8 cellular contexts compared by ENCODE assay signal in the genomic region with DNA sequence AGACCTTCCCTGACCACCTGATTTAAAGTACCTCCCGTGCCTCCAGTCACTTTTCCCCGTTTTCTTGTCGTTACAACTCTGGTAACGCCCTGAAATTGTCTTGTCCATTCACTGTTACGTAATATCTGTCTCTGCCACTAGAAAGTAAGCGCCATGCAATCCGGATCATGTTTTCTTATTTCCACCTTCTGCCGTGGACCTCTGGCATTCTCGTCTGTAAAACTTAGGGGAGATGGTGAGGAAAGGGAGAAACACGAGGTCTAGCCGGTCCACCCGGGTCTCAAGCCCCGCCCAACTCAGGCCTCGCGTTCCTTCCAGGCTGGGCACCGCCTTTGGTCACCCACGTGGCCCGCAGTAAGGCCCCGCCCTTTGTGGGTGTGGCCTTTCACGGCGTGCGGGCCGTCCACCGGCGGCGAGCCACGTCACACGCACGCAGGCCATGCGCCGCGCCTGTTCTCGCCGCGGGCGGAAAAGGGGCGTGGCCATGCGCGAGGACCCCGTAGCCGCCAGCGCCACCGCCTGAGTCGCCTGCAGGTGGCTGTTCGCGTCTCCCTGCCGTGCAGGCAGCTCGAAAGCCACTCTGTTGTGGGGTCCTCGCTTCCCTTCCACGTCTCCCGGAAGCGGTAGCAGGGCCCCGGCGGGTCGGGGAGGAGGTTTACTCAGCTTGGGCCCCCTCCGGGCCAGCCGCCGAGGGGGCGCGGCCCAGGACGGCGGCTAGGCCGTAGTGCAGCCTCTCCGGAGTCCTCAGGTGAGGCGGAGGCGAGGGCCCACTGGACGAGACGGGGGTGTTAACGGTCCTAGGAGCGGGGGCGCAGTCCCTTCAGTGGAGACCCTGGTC. TPM values are rescaled to one million over a fixed set of nuclear protein-coding genes. Genes with fewer than 3 reads are reported as not detected.
DNase-seq lines count a peak whose midpoint lies in the region; ATAC-seq, FAIRE-seq and TF ChIP-seq lines count a peak whose summit lies in the region.

A gene with protein sequence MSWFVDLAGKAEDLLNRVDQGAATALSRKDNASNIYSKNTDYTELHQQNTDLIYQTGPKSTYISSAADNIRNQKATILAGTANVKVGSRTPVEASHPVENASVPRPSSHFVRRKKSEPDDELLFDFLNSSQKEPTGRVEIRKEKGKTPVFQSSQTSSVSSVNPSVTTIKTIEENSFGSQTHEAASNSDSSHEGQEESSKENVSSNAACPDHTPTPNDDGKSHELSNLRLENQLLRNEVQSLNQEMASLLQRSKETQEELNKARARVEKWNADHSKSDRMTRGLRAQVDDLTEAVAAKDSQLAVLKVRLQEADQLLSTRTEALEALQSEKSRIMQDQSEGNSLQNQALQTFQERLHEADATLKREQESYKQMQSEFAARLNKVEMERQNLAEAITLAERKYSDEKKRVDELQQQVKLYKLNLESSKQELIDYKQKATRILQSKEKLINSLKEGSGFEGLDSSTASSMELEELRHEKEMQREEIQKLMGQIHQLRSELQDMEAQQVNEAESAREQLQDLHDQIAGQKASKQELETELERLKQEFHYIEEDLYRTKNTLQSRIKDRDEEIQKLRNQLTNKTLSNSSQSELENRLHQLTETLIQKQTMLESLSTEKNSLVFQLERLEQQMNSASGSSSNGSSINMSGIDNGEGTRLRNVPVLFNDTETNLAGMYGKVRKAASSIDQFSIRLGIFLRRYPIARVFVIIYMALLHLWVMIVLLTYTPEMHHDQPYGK (plus strand): TSS at position 597 of the 838 bp plus-strand sequence. CDS start 3,133 bp downstream, outside the sequence.

- H3K27me3 Mint-ChIP-seq in astrocyte (ENCODE audit: low read depth, unreplicated experiment) = no peaks in the 10 kb centered on the region

- H3K27ac Mint-ChIP-seq in astrocyte (ENCODE audit: unreplicated experiment) = peak within 1 kb of the TSS; percentile 98

- H3K4me3 ChIP-seq in astrocyte (ENCODE audit: insufficient read depth, low read depth, low read length) = peak within 1 kb of the TSS; percentile 93
- H3K4me3 ChIP-seq in right cardiac atrium (ENCODE audit: low read length) = peak within 1 kb of the TSS; percentile 85
- peak within 1 kb of the TSS; percentile 84 to 99 for H3K4me3 ChIP-seq in uterus

- peak within 1 kb of the TSS; percentile 99 for H3K9ac ChIP-seq in astrocyte (ENCODE audit: low read length)

- H3K4me1 Mint-ChIP-seq in astrocyte (ENCODE audit: low read depth, unreplicated experiment) = peaks cover 11% of the 10 kb centered on the region

- peaks cover 2% of the 10 kb centered on the region for H3K9me3 ChIP-seq in astrocyte (ENCODE audit: insufficient read depth, low read depth, low read length)
- H3K9me3 ChIP-seq in right cardiac atrium (ENCODE audit: control insufficient read depth, low read length) = no peaks in the 10 kb centered on the region
- H3K9me3 ChIP-seq in uterus = peaks cover 0 to 4% of the 10 kb centered on the region in 2 donors

- H3K36me3 ChIP-seq in astrocyte (ENCODE audit: insufficient read depth, low read length) (peaks cover 16% of the 10 kb centered on the region), uterus (no peaks in the 10 kb centered on the region)

- H3K4me2 ChIP-seq in astrocyte (ENCODE audit: low read length) = peak within 1 kb of the TSS; percentile 90

- H3K4me1 ChIP-seq in astrocyte (ENCODE audit: insufficient read depth, low read length) (peaks cover 6% of the 10 kb centered on the region), right cardiac atrium (ENCODE audit: control insufficient read depth, insufficient read depth, low read length) (no peaks in the 10 kb centered on the region), uterus (peaks cover 0 to 8% of the 10 kb centered on the region in 2 donors)

- H3K4me3 Mint-ChIP-seq in astrocyte (ENCODE audit: unreplicated experiment) = peak within 1 kb of the TSS; percentile 100

- H3K27me3 ChIP-seq in astrocyte (ENCODE audit: insufficient read depth, low read length) (no peaks in the 10 kb centered on the region), right cardiac atrium (ENCODE audit: control insufficient read depth, insufficient read depth) (no peaks in the 10 kb centered on the region), uterus (no peaks in the 10 kb centered on the region)

- H3K79me2 ChIP-seq in astrocyte (ENCODE audit: insufficient read depth, low read length) = peaks cover 44% of the 10 kb centered on the region

- H4K20me1 ChIP-seq in astrocyte (ENCODE audit: insufficient read depth, low read length) = no peaks in the 10 kb centered on the region

- TF ChIP-seq CTCF in astrocyte (IDR thresholded peaks at IDR 0.05; ENCODE audit: insufficient read depth, low read depth, low read length) = no peak
- TF ChIP-seq CTCF in uterus (IDR thresholded peaks at IDR 0.05) = peak; percentile 12 to 52 (median 37)

- ATAC-seq in GM18505 (IDR thresholded peaks at IDR 0.05; ENCODE audit: unreplicated experiment) (peak; percentile 92), HG02973 (IDR thresholded peaks at IDR 0.05; ENCODE audit: unreplicated experiment) (peak; percentile 94), right cardiac atrium (peak; percentile 99)

- DNase-seq in NCI-H2029 (lab: John Stamatoyannopoulos, UW) (peak; percentile 96), T-helper 22 cell (ENCODE audit: low read depth) (peak; percentile 96), astrocyte (ENCODE audit: low read depth) (peak; percentile 87), right cardiac atrium (peak; percentile 98 to 100 (median 99)), pulmonary artery endothelial cell (ENCODE audit: low read depth, low spot score) (peak; percentile 90), uterus (peak; percentile 95 to 99)

- 1% methylated on average over 71 of the region's 71 CpGs for WGBS in right cardiac atrium

- TF ChIP-seq POLR2A in GM18505 (IDR thresholded peaks at IDR 0.05; ENCODE audit: borderline replicate concordance, extremely low read depth, insufficient read depth, insufficient read length) = peak; percentile 88
- peak; percentile 68 to 72 for TF ChIP-seq POLR2A in uterus (IDR thresholded peaks at IDR 0.05)

- H2AFZ ChIP-seq in astrocyte (ENCODE audit: low read depth, low read length) = peak within 1 kb of the TSS; percentile 82

- peak within 1 kb of the TSS; percentile 97 for H3K27ac ChIP-seq in astrocyte (ENCODE audit: low read depth, low read length)
- peak within 1 kb of the TSS; percentile 77 for H3K27ac ChIP-seq in right cardiac atrium (ENCODE audit: low read length)
- H3K27ac ChIP-seq in uterus = peak within 1 kb of the TSS; percentile 83 to 85

- intact Hi-C loops in right cardiac atrium (cut with DNase I) (no loop called here), uterus (cut with DNase I; ENCODE audit: low total_unique reads) (no loop called here)

- peaks cover 12% of the 10 kb centered on the region for H3K36me3 Mint-ChIP-seq in astrocyte (ENCODE audit: low read depth, unreplicated experiment)

- H3K9me3 Mint-ChIP-seq in astrocyte (ENCODE audit: unreplicated experiment) = peaks cover 17% of the 10 kb centered on the region

- FAIRE-seq in astrocyte (lab: Jason Lieb, UNC) = no peak

RNA-seq across cellular contexts. Expression of the gene that starts here (rescaled TPM):
- total RNA-seq in astrocyte (43.1 and 49.4 TPM in 2 replicates), right cardiac atrium (10 to 100 TPM; 21.0 to 26.7 (median 24.8) TPM), pulmonary artery endothelial cell (33.7 TPM in 2 replicates), uterus (10 to 100 TPM; 30.3 to 63.0 (median 46.6) TPM)
- polyA plus RNA-seq in right cardiac atrium = 22.9 TPM

Comparison
In these comparisons a context has a peak if more than half of its experiments do, and no peak if none do; other contexts are left out.
1. Peak in every context shown above with its lines: DNase-seq, ATAC-seq, H3K4me3 ChIP-seq and H3K27ac ChIP-seq.